Comparison of ENCODE assay signal across 19 cellular contexts in genomic region chr20:36339646-36340592, GRCh38. TPM values are rescaled to one million over a fixed set of nuclear protein-coding genes. Genes with fewer than 3 reads are reported as not detected.
A peak's percentile ranks its signal among the peaks of the same experiment; 100 is the strongest.
DNase-seq lines count a peak whose midpoint lies in the region; ATAC-seq and TF ChIP-seq lines count a peak whose summit lies in the region.
"Had no signal": no experiment of that assay in that cellular context is flagged by ENCODE, and none has a peak within 500 bp of the region (broad histone marks: within the 10 kb centered on the region; RNA-seq: fewer than 3 reads in every experiment).

No MANE protein-coding gene starts in this region.

- no peak overlapping the region for H3K27ac Mint-ChIP-seq in WTC11
- H3K27ac Mint-ChIP-seq: activated naive CD4-positive, alpha-beta T cell treated with anti-CD3 and anti-CD28 coated beads, Interleukin-2, amount 10 ng/mL, durations not matched to agents 7 days and 5 days; natural killer cell treated with Interleukin-12 subunit alpha and Interleukin-12 subunit beta and Interleukin-15 and Interleukin-18, amount 100 ng/mL, for 72 hours had no signal

- POLR2A ChIA-PET in WTC11 (lab: Charles Lee), result no interaction called here

- ATAC-seq in WTC11 (peak; percentile 72), GM21825 (IDR thresholded peaks at IDR 0.05; ENCODE audit: unreplicated experiment) (no peak)
- ATAC-seq: heart left ventricle; natural killer cell treated with Interleukin-12 subunit alpha and Interleukin-12 subunit beta and Interleukin-15 and Interleukin-18, amount 100 ng/mL, for 72 hours had no signal

- peak; percentile 1 for DNase-seq in stimulated activated CD4-positive, alpha-beta T cell treated with anti-CD3 and anti-CD28 coated beads, Interleukin-2, amount 100 ng/mL, for 4 hours (ENCODE audit: low read depth)
- DNase-seq in stimulated activated CD4-positive, alpha-beta T cell treated with anti-CD3 and anti-CD28 coated beads, Interleukin-2, amount 100 ng/mL, for 48 hours, result no peak
- peak; percentile 48 for DNase-seq in WTC11 (ENCODE audit: low spot score)
- DNase-seq in iPS-NIHi11 (ENCODE audit: low spot score), result peak; percentile 59
- no peak for DNase-seq in ecto neural progenitor cell (ENCODE audit: low spot score)
- DNase-seq in NCI-H2107 treated with DMSO at 0.1 percent for 48 hours (lab: John Stamatoyannopoulos, UW; ENCODE audit: unreplicated experiment), result no peak
- DNase-seq: activated naive CD4-positive, alpha-beta T cell treated with anti-CD3 and anti-CD28 coated beads, Interleukin-2, amount 10 ng/mL, durations not matched to agents 7 days and 5 days; AML-193; DMS79 treated with DMSO at 0.1 percent for 48 hours; NCI-H1105 treated with DMSO at 0.1 percent for 48 hours; NCI-H2029 treated with DMSO at 0.1 percent for 48 hours; NCI-H345; sigmoid colon; stomach; T1000 had no signal

- no peak overlapping the region for H3K4me3 Mint-ChIP-seq in WTC11
- H3K4me3 Mint-ChIP-seq: activated naive CD4-positive, alpha-beta T cell treated with anti-CD3 and anti-CD28 coated beads, Interleukin-2, amount 10 ng/mL, durations not matched to agents 7 days and 5 days; central memory CD8-positive, alpha-beta T cell; natural killer cell treated with Interleukin-12 subunit alpha and Interleukin-12 subunit beta and Interleukin-15 and Interleukin-18, amount 100 ng/mL, for 72 hours had no signal

- TF ChIP-seq CTCF in WTC11 (IDR thresholded peaks at IDR 0.05), result no peak

- H3K36me3 Mint-ChIP-seq in WTC11, result no peaks in the 10 kb centered on the region
- H3K36me3 Mint-ChIP-seq: activated naive CD4-positive, alpha-beta T cell treated with anti-CD3 and anti-CD28 coated beads, Interleukin-2, amount 10 ng/mL, durations not matched to agents 7 days and 5 days; natural killer cell treated with Interleukin-12 subunit alpha and Interleukin-12 subunit beta and Interleukin-15 and Interleukin-18, amount 100 ng/mL, for 72 hours had no signal

- peaks cover 17% of the 10 kb centered on the region for H3K27me3 Mint-ChIP-seq in WTC11 (ENCODE audit: low read depth)

- H3K4me1 Mint-ChIP-seq in WTC11, result peaks cover 32% of the 10 kb centered on the region
- H3K4me1 Mint-ChIP-seq: activated naive CD4-positive, alpha-beta T cell treated with anti-CD3 and anti-CD28 coated beads, Interleukin-2, amount 10 ng/mL, durations not matched to agents 7 days and 5 days; central memory CD8-positive, alpha-beta T cell had no signal

- no peaks in the 10 kb centered on the region for H3K9me3 Mint-ChIP-seq in WTC11
- H3K9me3 Mint-ChIP-seq: activated naive CD4-positive, alpha-beta T cell treated with anti-CD3 and anti-CD28 coated beads, Interleukin-2, amount 10 ng/mL, durations not matched to agents 7 days and 5 days; central memory CD8-positive, alpha-beta T cell; natural killer cell treated with Interleukin-12 subunit alpha and Interleukin-12 subunit beta and Interleukin-15 and Interleukin-18, amount 100 ng/mL, for 72 hours had no signal

- CTCF ChIA-PET in WTC11 (lab: Charles Lee), result interaction anchor here (0.7 to 3.5 kb wide), 2 partner anchors 60 to 137 kb away, joined by 3 to 10 read pairs; no protein-coding TSS in a partner anchor

TF ChIP-seq in WTC11, 78 proteins besides CTCF, POLR2A, EP300 and RAD21:
- TF ChIP-seq ZNF232 (CRISPR knock-in tag; IDR thresholded peaks at IDR 0.05), result no peak
- no peak for TF ChIP-seq E2F1 (CRISPR knock-in tag; IDR thresholded peaks at IDR 0.05)
- no peak for TF ChIP-seq PRDM15 (CRISPR knock-in tag; IDR thresholded peaks at IDR 0.05)
- TF ChIP-seq ZBTB21 (CRISPR knock-in tag; IDR thresholded peaks at IDR 0.05; ENCODE audit: borderline replicate concordance), result no peak
- TF ChIP-seq GRHL2 (CRISPR knock-in tag; IDR thresholded peaks at IDR 0.05; ENCODE audit: insufficient replicate concordance, severe bottlenecking), result no peak
- no peak for TF ChIP-seq ZNF396 (CRISPR knock-in tag; IDR thresholded peaks at IDR 0.05; ENCODE audit: borderline replicate concordance)
- TF ChIP-seq, protein P1, sequence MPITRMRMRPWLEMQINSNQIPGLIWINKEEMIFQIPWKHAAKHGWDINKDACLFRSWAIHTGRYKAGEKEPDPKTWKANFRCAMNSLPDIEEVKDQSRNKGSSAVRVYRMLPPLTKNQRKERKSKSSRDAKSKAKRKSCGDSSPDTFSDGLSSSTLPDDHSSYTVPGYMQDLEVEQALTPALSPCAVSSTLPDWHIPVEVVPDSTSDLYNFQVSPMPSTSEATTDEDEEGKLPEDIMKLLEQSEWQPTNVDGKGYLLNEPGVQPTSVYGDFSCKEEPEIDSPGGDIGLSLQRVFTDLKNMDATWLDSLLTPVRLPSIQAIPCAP (CRISPR knock-in tag; IDR thresholded peaks at IDR 0.05), result no peak
- no peak for TF ChIP-seq GABPB1 (CRISPR knock-in tag; IDR thresholded peaks at IDR 0.05)
- TF ChIP-seq ZSCAN18 (CRISPR knock-in tag; IDR thresholded peaks at IDR 0.05), result no peak
- no peak for TF ChIP-seq NR1H2 (CRISPR knock-in tag; IDR thresholded peaks at IDR 0.05)
- no peak for TF ChIP-seq TEAD1 (CRISPR knock-in tag; IDR thresholded peaks at IDR 0.05)
- TF ChIP-seq, protein P2, sequence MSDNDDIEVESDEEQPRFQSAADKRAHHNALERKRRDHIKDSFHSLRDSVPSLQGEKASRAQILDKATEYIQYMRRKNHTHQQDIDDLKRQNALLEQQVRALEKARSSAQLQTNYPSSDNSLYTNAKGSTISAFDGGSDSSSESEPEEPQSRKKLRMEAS (CRISPR knock-in tag; IDR thresholded peaks at IDR 0.05), result no peak

RNA-seq across cellular contexts. Expression of gene DLGAP4, which starts 33.8 kb away (rescaled TPM):
- total RNA-seq in WTC11 (2021), result 52.6 to 54.6 TPM (median 54.6 TPM) in 3 replicates

Comparison
In these comparisons a context has a peak if more than half of its experiments do, and no peak if none do; other contexts are left out.
1. DNase-seq: peak in stimulated activated CD4-positive, alpha-beta T cell treated with anti-CD3 and anti-CD28 coated beads, Interleukin-2, amount 100 ng/mL, for 4 hours (single experiment), WTC11 (single experiment) and iPS-NIHi11 (single experiment); none in stimulated activated CD4-positive, alpha-beta T cell treated with anti-CD3 and anti-CD28 coated beads, Interleukin-2, amount 100 ng/mL, for 48 hours (0 of 2), ecto neural progenitor cell (single experiment) and NCI-H2107 treated with DMSO at 0.1 percent for 48 hours (single experiment).